Comparison of ENCODE assay signal across 16 cellular contexts in the genomic region with DNA sequence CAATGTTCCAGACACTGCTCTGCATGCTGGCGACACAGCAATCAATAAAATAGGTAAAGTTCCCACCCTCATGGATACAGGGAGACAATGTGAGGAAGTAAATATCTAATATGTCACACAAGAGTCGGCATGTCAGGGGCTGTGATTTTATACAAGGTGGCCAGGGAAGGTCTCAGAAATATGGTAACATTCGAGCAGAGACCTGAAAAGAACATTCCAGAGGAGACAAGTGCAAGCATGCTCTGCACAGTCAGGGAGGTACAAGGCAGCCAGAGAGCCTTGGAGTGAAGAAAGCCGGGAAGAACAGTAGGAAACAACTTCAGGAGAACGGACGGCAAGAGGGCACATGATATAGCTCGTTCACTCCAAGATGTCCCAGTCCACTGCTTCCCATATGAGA.
DNase-seq lines count a peak whose midpoint lies in the region; ATAC-seq and TF ChIP-seq lines count a peak whose summit lies in the region.
"Had no signal": no experiment of that assay in that cellular context is flagged by ENCODE, and none has a peak within 500 bp of the region (broad histone marks: within the 10 kb centered on the region; RNA-seq: fewer than 3 reads in every experiment).

No MANE protein-coding gene starts in this region.

- no peaks in the 10 kb centered on the region for H3K9me3 Mint-ChIP-seq in neural crest cell

- H3K27me3 ChIP-seq in skeletal muscle tissue (ENCODE audit: control insufficient read depth in 3 of 3, insufficient read depth in 3 of 3, low read length in 3 of 3) (no peaks in the 10 kb centered on the region), uterus (no peaks in the 10 kb centered on the region)
- H3K27me3 ChIP-seq: BLaER1 treated with 17β-estradiol and CSF1 and Interleukin-3, amounts not matched to agents 10 nM and 100 nM had no signal

- CTCF ChIA-PET in RWPE1 (lab: Yijun Ruan, JAX): interaction anchor here (0.5 to 0.8 kb wide), 3 partner anchors 34 to 251 kb away, joined by 3 to 4 read pairs (median 3); no protein-coding TSS in a partner anchor

- peak; percentile 50 for DNase-seq in RWPE1 (ENCODE audit: low spot score)
- DNase-seq in epithelial cell of esophagus (ENCODE audit: low read depth): peak; percentile 80
- no peak for DNase-seq in neural crest cell (ENCODE audit: low read depth, low spot score)
- no peak for DNase-seq in uterus
- no peak for DNase-seq in NCI-H526 (lab: John Stamatoyannopoulos, UW)
- DNase-seq: ACHN; Calu3; CD4-positive, alpha-beta T cell; DMS 273 treated with DMSO at 0.1 percent for 48 hours; DMS79; GM23248; H7 had no signal

- H3K4me3 Mint-ChIP-seq in neural crest cell: no peak overlapping the region
- H3K4me3 Mint-ChIP-seq: CD4-positive, alpha-beta T cell had no signal

- H3K4me3 ChIP-seq in epithelial cell of esophagus (ENCODE audit: low read length): no peak overlapping the region
- no peak overlapping the region for H3K4me3 ChIP-seq in skeletal muscle tissue (ENCODE audit: low read length in 3 of 3)
- no peak overlapping the region for H3K4me3 ChIP-seq in uterus
- H3K4me3 ChIP-seq: BLaER1 treated with 17β-estradiol and CSF1 and Interleukin-3, amounts not matched to agents 10 nM and 100 nM; GM12878; GM23248 had no signal

- H3K4me1 ChIP-seq in skeletal muscle tissue (ENCODE audit: control insufficient read depth in 3 of 3, insufficient read depth in 3 of 3, low read length in 3 of 3) (peaks cover 6 to 33% (median 8%) of the 10 kb centered on the region in 3 donors), uterus (peaks cover 0 to 5% of the 10 kb centered on the region in 2 donors)

- H3K9ac ChIP-seq in skeletal muscle tissue (ENCODE audit: low read depth in 1 of 3, low read length in 3 of 3): no peak overlapping the region
- H3K9ac ChIP-seq: BLaER1 treated with 17β-estradiol and CSF1 and Interleukin-3, amounts not matched to agents 10 nM and 100 nM; GM23248 had no signal

- intact Hi-C loops in uterus (cut with DNase I; ENCODE audit: low total_unique reads): no loop called here

- no peaks in the 10 kb centered on the region for H3K4me1 Mint-ChIP-seq in neural crest cell

- no peaks in the 10 kb centered on the region for H3K9me3 ChIP-seq in skeletal muscle tissue (ENCODE audit: control insufficient read depth in 3 of 3, low read length in 3 of 3)
- no peaks in the 10 kb centered on the region for H3K9me3 ChIP-seq in uterus
- H3K9me3 ChIP-seq: BLaER1 treated with 17β-estradiol and CSF1 and Interleukin-3, amounts not matched to agents 10 nM and 100 nM had no signal

- POLR2A ChIA-PET in RWPE1 (lab: Yijun Ruan, JAX; ENCODE audit: low non-redundant PET): no interaction called here

- H3K27me3 Mint-ChIP-seq in neural crest cell (ENCODE audit: low read depth): no peaks in the 10 kb centered on the region
- H3K27me3 Mint-ChIP-seq: CD4-positive, alpha-beta T cell had no signal

- H3K27ac ChIP-seq in RWPE1 (no peak overlapping the region), skeletal muscle tissue (ENCODE audit: low read depth, low read length) (peak overlapping the region; percentile 83), uterus (no peak overlapping the region)
- H3K27ac ChIP-seq: BLaER1 treated with 17β-estradiol and CSF1 and Interleukin-3, amounts not matched to agents 10 nM and 100 nM; GM23248 had no signal

- H3K36me3 Mint-ChIP-seq in neural crest cell (ENCODE audit: low read depth): no peaks in the 10 kb centered on the region

- H3K36me3 ChIP-seq in skeletal muscle tissue (ENCODE audit: control insufficient read depth in 3 of 3, insufficient read depth in 3 of 3, low read length in 3 of 3): no peaks in the 10 kb centered on the region
- H3K36me3 ChIP-seq in uterus: no peaks in the 10 kb centered on the region
- H3K36me3 ChIP-seq: BLaER1 treated with 17β-estradiol and CSF1 and Interleukin-3, amounts not matched to agents 10 nM and 100 nM had no signal

- ATAC-seq in SK-N-SH treated with all-trans-retinoic acid at 6 μM for 48 hours: no peak
- ATAC-seq: GM12878 had no signal

- TF ChIP-seq CTCF in RWPE1 (conservative IDR thresholded peaks at IDR 0.05; ENCODE audit: low read depth) (no peak), epithelial cell of esophagus (IDR thresholded peaks at IDR 0.05; ENCODE audit: insufficient read depth, low read depth, low read length, missing control alignments) (no peak), neural crest cell (conservative IDR thresholded peaks at IDR 0.05) (no peak), uterus (IDR thresholded peaks at IDR 0.05) (no peak)

- no peak for TF ChIP-seq POLR2A in uterus (IDR thresholded peaks at IDR 0.05)

- H3K27ac Mint-ChIP-seq in neural crest cell (ENCODE audit: unreplicated experiment): peak overlapping the region; percentile 45
- H3K27ac Mint-ChIP-seq: CD4-positive, alpha-beta T cell had no signal

TF ChIP-seq in SK-N-SH treated with all-trans-retinoic acid at 6 μM for 48 hours, 23 proteins besides CTCF, POLR2A, EP300 and RAD21:
- TF ChIP-seq, protein P1, sequence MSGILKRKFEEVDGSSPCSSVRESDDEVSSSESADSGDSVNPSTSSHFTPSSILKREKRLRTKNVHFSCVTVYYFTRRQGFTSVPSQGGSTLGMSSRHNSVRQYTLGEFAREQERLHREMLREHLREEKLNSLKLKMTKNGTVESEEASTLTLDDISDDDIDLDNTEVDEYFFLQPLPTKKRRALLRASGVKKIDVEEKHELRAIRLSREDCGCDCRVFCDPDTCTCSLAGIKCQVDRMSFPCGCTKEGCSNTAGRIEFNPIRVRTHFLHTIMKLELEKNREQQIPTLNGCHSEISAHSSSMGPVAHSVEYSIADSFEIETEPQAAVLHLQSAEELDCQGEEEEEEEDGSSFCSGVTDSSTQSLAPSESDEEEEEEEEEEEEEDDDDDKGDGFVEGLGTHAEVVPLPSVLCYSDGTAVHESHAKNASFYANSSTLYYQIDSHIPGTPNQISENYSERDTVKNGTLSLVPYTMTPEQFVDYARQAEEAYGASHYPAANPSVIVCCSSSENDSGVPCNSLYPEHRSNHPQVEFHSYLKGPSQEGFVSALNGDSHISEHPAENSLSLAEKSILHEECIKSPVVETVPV (CRISPR knock-in tag; IDR thresholded peaks at IDR 0.05): no peak

Comparison
In these comparisons a context has a peak if more than half of its experiments do, and no peak if none do; other contexts are left out.
1. DNase-seq: peak in RWPE1 (single experiment) and epithelial cell of esophagus (single experiment); none in neural crest cell (single experiment), uterus (0 of 2) and NCI-H526 (0 of 2).